In genomic region chr22:37484115-37485005, GRCh38 we compare ENCODE assay signal across 8 cellular contexts. TPM values are rescaled to one million over a fixed set of nuclear protein-coding genes. Genes with fewer than 3 reads are reported as not detected.
A peak's percentile ranks its signal among the peaks of the same experiment; 100 is the strongest.
DNase-seq lines count a peak whose midpoint lies in the region; ATAC-seq and TF ChIP-seq lines count a peak whose summit lies in the region.

No MANE protein-coding gene starts in this region.

- H3K36me3 Mint-ChIP-seq in T-helper 2 cell treated with Interferon-gamma antibody and Interleukin-4, amounts not matched to agents 5 μg/mL and 100 μg/mL, for 36 hours (ENCODE audit: low read depth), result peaks cover 43% of the 10 kb centered on the region

- no peak for TF ChIP-seq POLR2A in HCT116 (IDR thresholded peaks at IDR 0.05; ENCODE audit: borderline replicate concordance, extremely low read depth, insufficient read depth, insufficient read length)

- H3K27me3 Mint-ChIP-seq in T-helper 2 cell treated with Interferon-gamma antibody and Interleukin-4, amounts not matched to agents 5 μg/mL and 100 μg/mL, for 36 hours (ENCODE audit: low read depth), result no peaks in the 10 kb centered on the region

- H3K79me2 ChIP-seq in HCT116 (ENCODE audit: insufficient read depth, low read length), result no peaks in the 10 kb centered on the region

- H3K27ac Mint-ChIP-seq in T-helper 2 cell treated with Interferon-gamma antibody and Interleukin-4, amounts not matched to agents 5 μg/mL and 100 μg/mL, for 36 hours, result peak overlapping the region; percentile 92

- H3K9me2 ChIP-seq in HCT116 (ENCODE audit: insufficient read depth), result no peaks in the 10 kb centered on the region

- H3K9me3 ChIP-seq in HCT116 (ENCODE audit: control insufficient read depth in 1 of 2, insufficient read depth in 1 of 2, low read depth in 1 of 2, low read length in 2 of 2) (no peaks in the 10 kb centered on the region), mononuclear cell (ENCODE audit: low read depth, low read length) (no peaks in the 10 kb centered on the region)

- H3K4me3 ChIP-seq in HCT116 (replicated peaks in 1 of 2; ENCODE audit: low read depth in 1 of 2, low read length in 2 of 2) (no peak overlapping the region), mononuclear cell (ENCODE audit: low read length) (peak overlapping the region; percentile 61)

- intact Hi-C loops in HCT116 (cut with micrococcal nuclease), result no loop called here

- no peak for DNase-seq in HCT116 (ENCODE audit: low read depth, low spot score)
- peak; percentile 85 for DNase-seq in T-helper 2 cell treated with Interferon-gamma antibody and Interleukin-4, amounts not matched to agents 5 μg/mL and 100 μg/mL, for 36 hours (ENCODE audit: low spot score)
- peak in 33 of 56 donors; percentile 9 to 65 (median 25) for DNase-seq in amygdala (lab: John Stamatoyannopoulos, UW)
- DNase-seq in stimulated activated CD8-positive, alpha-beta memory T cell treated with anti-CD3 and anti-CD28 coated beads, Interleukin-7, amount 100 ng/mL, for 1 hour (ENCODE audit: low read depth in 2 of 2), result peak; percentile 48 to 54
- no peak for DNase-seq in NCI-H1694 (lab: John Stamatoyannopoulos, UW)

- no peak for TF ChIP-seq RAD21 in HCT116 (IDR thresholded peaks at IDR 0.05; ENCODE audit: low read depth)

- H3K4me2 ChIP-seq in HCT116 (ENCODE audit: low read length), result peak overlapping the region; percentile 47; the same call in 1 of the 2 replicates

- H3K36me3 ChIP-seq in HCT116 (ENCODE audit: control insufficient read depth in 1 of 2, insufficient read depth in 2 of 2, low read length in 2 of 2), result no peaks in the 10 kb centered on the region

- H3K9me3 Mint-ChIP-seq in T-helper 2 cell treated with Interferon-gamma antibody and Interleukin-4, amounts not matched to agents 5 μg/mL and 100 μg/mL, for 36 hours, result no peaks in the 10 kb centered on the region

- TF ChIP-seq CTCF in HCT116 (IDR thresholded peaks at IDR 0.05 in 2 of 3, conservative IDR thresholded peaks at IDR 0.05 in 1 of 3; ENCODE audit: borderline replicate concordance in 1 of 3, insufficient read depth in 1 of 3, low read depth in 2 of 3, low read length in 2 of 3), result no peak

- POLR2A ChIA-PET in HCT116 (lab: Charles Lee), result no interaction called here

- no TSS peak for BruUV-seq in HCT116 (replicated peaks; lab: Mats Ljungman, UMichigan)

- H3K27ac ChIP-seq in HCT116 (ENCODE audit: low read depth, low read length), result no peak overlapping the region

- RAD21 ChIA-PET in HCT116 (lab: Charles Lee; ENCODE audit: low non-redundant PET in 1 of 2, low total read pairs in 2 of 2, uncharacterized antibody in 2 of 2, unreplicated experiment in 2 of 2), result no interaction called here

- H3K4me1 Mint-ChIP-seq in T-helper 2 cell treated with Interferon-gamma antibody and Interleukin-4, amounts not matched to agents 5 μg/mL and 100 μg/mL, for 36 hours (ENCODE audit: low read depth), result peaks cover 43% of the 10 kb centered on the region

- H3K27me3 ChIP-seq in HCT116 (ENCODE audit: insufficient read depth, low read length), result no peaks in the 10 kb centered on the region
- no peaks in the 10 kb centered on the region for H3K27me3 ChIP-seq in mononuclear cell (ENCODE audit: insufficient read depth, low read length)

- 0 out of 2 replicates have a peak overlapping the region, but pooled peaks have one; percentile 7 for H3K9ac ChIP-seq in HCT116 (ENCODE audit: low read length)

- ATAC-seq in HCT116, result no peak
- ATAC-seq in HG02973 (IDR thresholded peaks at IDR 0.05; ENCODE audit: unreplicated experiment), result no peak
- ATAC-seq in GM19328 (IDR thresholded peaks at IDR 0.05; ENCODE audit: unreplicated experiment), result no peak

- H4K20me1 ChIP-seq in HCT116 (ENCODE audit: insufficient read depth), result no peaks in the 10 kb centered on the region

- H3K4me3 Mint-ChIP-seq in T-helper 2 cell treated with Interferon-gamma antibody and Interleukin-4, amounts not matched to agents 5 μg/mL and 100 μg/mL, for 36 hours, result peak overlapping the region; percentile 98

- peaks cover 19 to 33% of the 10 kb centered on the region in 2 experiments for H3K4me1 ChIP-seq in HCT116 (ENCODE audit: control insufficient read depth in 1 of 2, insufficient read depth in 2 of 2, low read length in 2 of 2)
- peaks cover 52% of the 10 kb centered on the region for H3K4me1 ChIP-seq in mononuclear cell (ENCODE audit: insufficient read depth, low read length)

- no peak overlapping the region for H2AFZ ChIP-seq in HCT116 (ENCODE audit: low read depth, low read length, poor library complexity, severe bottlenecking)

- CTCF ChIA-PET in HCT116 (lab: Charles Lee), result interaction anchor here (2.6 kb wide), 1 partner anchor 12 kb away, joined by 7 read pairs; no protein-coding TSS in a partner anchor

TF ChIP-seq in HCT116, 20 proteins besides CTCF, POLR2A, EP300 and RAD21:
- no peak for TF ChIP-seq SRF (IDR thresholded peaks at IDR 0.05; ENCODE audit: low read depth)
- no peak for TF ChIP-seq CBX3 (IDR thresholded peaks at IDR 0.05; ENCODE audit: low read depth)
- no peak for TF ChIP-seq SP1 (IDR thresholded peaks at IDR 0.05; ENCODE audit: low read depth)
- TF ChIP-seq ELF1 (IDR thresholded peaks at IDR 0.05; ENCODE audit: borderline replicate concordance, low read depth), result no peak
- no peak for TF ChIP-seq REST (IDR thresholded peaks at IDR 0.05; ENCODE audit: low read depth)
- TF ChIP-seq YY1 (IDR thresholded peaks at IDR 0.05; ENCODE audit: extremely low read depth, insufficient replicate concordance, low read depth, low read length), result no peak
- no peak for TF ChIP-seq ZNF274 (IDR thresholded peaks at IDR 0.05; ENCODE audit: low read depth, low read length)
- TF ChIP-seq CEBPB (IDR thresholded peaks at IDR 0.05; ENCODE audit: low read depth), result no peak
- TF ChIP-seq TCF7L2 (IDR thresholded peaks at IDR 0.05; ENCODE audit: borderline replicate concordance, extremely low read depth, insufficient read depth, insufficient read length), result no peak
- TF ChIP-seq EGR1 (IDR thresholded peaks at IDR 0.05; ENCODE audit: low read depth), result no peak
- no peak for TF ChIP-seq ZFX (IDR thresholded peaks at IDR 0.05)
- no peak for TF ChIP-seq MAX (IDR thresholded peaks at IDR 0.05)
- no peak for TF ChIP-seq ZBTB33 (IDR thresholded peaks at IDR 0.05; ENCODE audit: extremely low read depth, insufficient replicate concordance, low read length)
- TF ChIP-seq EZH2phosphoT487 (IDR thresholded peaks at IDR 0.05; ENCODE audit: borderline replicate concordance), result no peak
- no peak for TF ChIP-seq FOSL1 (IDR thresholded peaks at IDR 0.05; ENCODE audit: low read depth)
- no peak for TF ChIP-seq EZH2 (IDR thresholded peaks at IDR 0.05)
- no peak for TF ChIP-seq POLR2AphosphoS5 (IDR thresholded peaks at IDR 0.05; ENCODE audit: low read depth, low read length)
- TF ChIP-seq JUND (IDR thresholded peaks at IDR 0.05), result no peak

RNA-seq across cellular contexts. Expression of gene MFNG, which starts 1.8 kb away (rescaled TPM):
- total RNA-seq in HCT116 (2021; ENCODE audit: unreplicated experiment) (4.5 TPM), mononuclear cell (77.0 TPM)
- 3.3 and 3.4 TPM in 2 replicates for polyA plus RNA-seq in HCT116 (2012)

RNA-seq across cellular contexts. Expression of gene CARD10, which starts 34.9 kb away (rescaled TPM):
- total RNA-seq in HCT116 (2021; ENCODE audit: unreplicated experiment) (32.0 TPM), mononuclear cell (not detected)
- polyA plus RNA-seq in HCT116 (2012), result 22.8 and 27.4 TPM in 2 replicates

RNA-seq across cellular contexts. Expression of gene ELFN2, which starts 57.1 kb away (rescaled TPM):
- total RNA-seq in HCT116 (2021; ENCODE audit: unreplicated experiment), result 45.4 TPM
- 30.1 TPM in 2 replicates for polyA plus RNA-seq in HCT116 (2012)
- total RNA-seq in mononuclear cell, result under 0.01 TPM

Comparison
In these comparisons a context has a peak if more than half of its experiments do, and no peak if none do; other contexts are left out.
1. DNase-seq: peak in T-helper 2 cell treated with Interferon-gamma antibody and Interleukin-4, amounts not matched to agents 5 μg/mL and 100 μg/mL, for 36 hours (single experiment), amygdala (33 of 56) and stimulated activated CD8-positive, alpha-beta memory T cell treated with anti-CD3 and anti-CD28 coated beads, Interleukin-7, amount 100 ng/mL, for 1 hour (2 of 2); none in HCT116 (single experiment) and NCI-H1694 (single experiment).
2. RNA of gene MFNG, which starts 1.8 kb away (total RNA-seq): 77.0 TPM in mononuclear cell (single experiment); 4.5 TPM in HCT116 (single experiment); every median in the first group is over 10 times any median in the second.
3. RNA of gene CARD10, which starts 34.9 kb away (total RNA-seq): 32.0 TPM in HCT116 (single experiment); not detected in mononuclear cell (single experiment); every median in the first group is over 10 times any median in the second.
4. RNA of gene ELFN2, which starts 57.1 kb away (total RNA-seq): 45.4 TPM in HCT116 (single experiment); under 0.01 TPM in mononuclear cell (single experiment); every median in the first group is over 10 times any median in the second.